ENCODE assay signal across 22 cellular contexts in genomic region chr6:132272776-132273175, GRCh38.
"Had no signal": no experiment of that assay in that cellular context is flagged by ENCODE, and none has a peak within 500 bp of the region (broad histone marks: within the 10 kb centered on the region; RNA-seq: fewer than 3 reads in every experiment).

No MANE protein-coding gene starts in this region.

- H3K36me3 ChIP-seq: MG63 had no signal

- H3K9me2 ChIP-seq: SK-N-SH had no signal

- H3K27me3 ChIP-seq: MG63 had no signal

- ATAC-seq: HepG2, Panc1, PC-3 had no signal

- H3K4me2 ChIP-seq: SK-N-SH had no signal

- H3K27ac ChIP-seq: RWPE1 had no signal

- H3K9ac ChIP-seq: SK-N-SH had no signal

- DNase-seq: IMR-90, Karpas-422, KG1, MG63, NCI-H1092, NCI-H1105 treated with DMSO at 0.1 percent for 48 hours, NCI-H1417 treated with DMSO at 0.1 percent for 48 hours, NCI-H187 treated with DMSO at 0.1 percent for 48 hours, NCI-H2029 treated with DMSO at 0.1 percent for 48 hours, NCI-H2171, NCI-H226, NCI-H446 treated with DMSO at 0.1 percent for 48 hours, NCI-H510A treated with DMSO at 0.1 percent for 48 hours, NCI-H526, NCI-H82, PC-3, SHP77, SK-N-SH, SW 1271 had no signal

- H3K4me3 ChIP-seq: MG63 had no signal

- H3K9me3 ChIP-seq: MG63, SK-N-SH had no signal
